2 cellular contexts compared by ENCODE assay signal in genomic region chr15:64773606-64774555, GRCh38.
TF ChIP-seq lines count a peak whose summit lies in the region.

No MANE protein-coding gene starts in this region.

TF ChIP-seq in IMR-90, 13 proteins besides CTCF, POLR2A, EP300 and RAD21:
- TF ChIP-seq CHD1 (IDR thresholded peaks at IDR 0.05; ENCODE audit: low read depth, low read length) (no peak), USF2 (IDR thresholded peaks at IDR 0.05; ENCODE audit: low read depth, low read length) (no peak), ELK1 (IDR thresholded peaks at IDR 0.05; ENCODE audit: borderline replicate concordance, low read depth, low read length) (no peak), CEBPB (IDR thresholded peaks at IDR 0.05; ENCODE audit: low read depth, low read length) (no peak), MAZ (IDR thresholded peaks at IDR 0.05; ENCODE audit: borderline replicate concordance, low read depth, low read length) (no peak), RCOR1 (IDR thresholded peaks at IDR 0.05; ENCODE audit: insufficient replicate concordance, low read length) (no peak), NFE2L2 (IDR thresholded peaks at IDR 0.05; ENCODE audit: low read depth, low read length) (no peak), BHLHE40 (IDR thresholded peaks at IDR 0.05; ENCODE audit: low read depth, low read length) (no peak), SMC3 (IDR thresholded peaks at IDR 0.05; ENCODE audit: low read depth, low read length) (no peak), MXI1 (IDR thresholded peaks at IDR 0.05; ENCODE audit: borderline replicate concordance, low read depth, low read length) (no peak), FOS (IDR thresholded peaks at IDR 0.05; ENCODE audit: low read depth, low read length) (no peak), MAFK (IDR thresholded peaks at IDR 0.05; ENCODE audit: low read depth, low read length) (no peak), RFX5 (IDR thresholded peaks at IDR 0.05; ENCODE audit: low read depth, low read length) (no peak)

TF ChIP-seq in K562, 482 proteins besides CTCF, POLR2A, EP300 and RAD21:
- TF ChIP-seq FOXK1 (CRISPR knock-in tag; IDR thresholded peaks at IDR 0.05; ENCODE audit: borderline replicate concordance): 0 out of 2 replicates have a peak, but pooled peaks have one; percentile 21
- peak; percentile 21; the same call in 1 of the 2 replicates for TF ChIP-seq KAT7 (CRISPR knock-in tag; IDR thresholded peaks at IDR 0.05; ENCODE audit: borderline replicate concordance)
- TF ChIP-seq NR2C1 (IDR thresholded peaks at IDR 0.05): no peak
- TF ChIP-seq NR2C1 (tag; IDR thresholded peaks at IDR 0.05): no peak
- TF ChIP-seq L3MBTL2 (IDR thresholded peaks at IDR 0.05): 0 out of 2 replicates have a peak, but pooled peaks have one; percentile 9
- peak; percentile 32; the same call in 1 of the 2 replicates for TF ChIP-seq MAX (CRISPR knock-in tag; IDR thresholded peaks at IDR 0.05)
- TF ChIP-seq TCF3 (CRISPR knock-in tag; IDR thresholded peaks at IDR 0.05): 0 out of 2 replicates have a peak, but pooled peaks have one; percentile 7
- TF ChIP-seq HNRNPLL (IDR thresholded peaks at IDR 0.05; ENCODE audit: low read depth, low read length, poor library complexity, severe bottlenecking): peak; percentile 20
- no peak for TF ChIP-seq TCFL5 (CRISPR knock-in tag; conservative IDR thresholded peaks at IDR 0.05)
- no peak for TF ChIP-seq HNRNPUL1 (IDR thresholded peaks at IDR 0.05; ENCODE audit: low read length)
- peak; percentile 44; the same call in 1 of the 2 replicates for TF ChIP-seq MGA (IDR thresholded peaks at IDR 0.05)
- TF ChIP-seq KLF10 (CRISPR knock-in tag; IDR thresholded peaks at IDR 0.05): no peak
- 0 out of 2 replicates have a peak, but pooled peaks have one; percentile 36 for TF ChIP-seq SP1 (CRISPR knock-in tag; IDR thresholded peaks at IDR 0.05)
- no peak for TF ChIP-seq ATF6 (CRISPR knock-in tag; IDR thresholded peaks at IDR 0.05)
- TF ChIP-seq ZFX (CRISPR knock-in tag; IDR thresholded peaks at IDR 0.05): peak; percentile 55
- TF ChIP-seq GTF2E2 (tag; IDR thresholded peaks at IDR 0.05): peak; percentile 51; the same call in 1 of the 2 replicates
- peak; percentile 83 for TF ChIP-seq GATA2 (CRISPR knock-in tag; IDR thresholded peaks at IDR 0.05)
- peak in 1 of 2 experiments; percentile 48 for TF ChIP-seq E2F6 (IDR thresholded peaks at IDR 0.05; ENCODE audit: borderline replicate concordance in 1 of 2, extremely low read depth in 1 of 2, insufficient read depth in 1 of 2, insufficient read length in 1 of 2, low read depth in 1 of 2, low read length in 1 of 2, poor library complexity in 1 of 2, severe bottlenecking in 1 of 2)
- TF ChIP-seq FOXM1 (IDR thresholded peaks at IDR 0.05; ENCODE audit: low read depth): no peak
- 0 out of 2 replicates have a peak, but pooled peaks have one; percentile 23 for TF ChIP-seq FOXM1 (CRISPR knock-in tag; IDR thresholded peaks at IDR 0.05; ENCODE audit: low read depth)
- TF ChIP-seq MAZ (CRISPR knock-in tag; conservative IDR thresholded peaks at IDR 0.05 in 1 of 2, IDR thresholded peaks at IDR 0.05 in 1 of 2): 0 out of 4 replicates have a peak, but pooled peaks of 1 of the 2 experiments have one; percentile 24
